18 cellular contexts compared by ENCODE assay signal in genomic region chr2:197414515-197414914, GRCh38. TPM values are rescaled to one million over a fixed set of nuclear protein-coding genes. Genes with fewer than 3 reads are reported as not detected.
DNase-seq lines count a peak whose midpoint lies in the region; ATAC-seq, FAIRE-seq and TF ChIP-seq lines count a peak whose summit lies in the region.
"Had no signal": no experiment of that assay in that cellular context is flagged by ENCODE, and none has a peak within 500 bp of the region (broad histone marks: within the 10 kb centered on the region; RNA-seq: fewer than 3 reads in every experiment).

No MANE protein-coding gene starts in this region.

- TF ChIP-seq EP300 in K562 (IDR thresholded peaks at IDR 0.05; ENCODE audit: low read length): no peak

- H3K4me1 Mint-ChIP-seq in activated CD4-positive, alpha-beta T cell treated with anti-CD3 and anti-CD28 coated beads, Interleukin-2, amount 10 ng/mL, durations not matched to agents 24 days and 14 days: peaks cover 2% of the 10 kb centered on the region
- peaks cover 13% of the 10 kb centered on the region for H3K4me1 Mint-ChIP-seq in CD8-positive, alpha-beta T cell (ENCODE audit: low read depth)
- H3K4me1 Mint-ChIP-seq in mesothelial cell of epicardium: no peaks in the 10 kb centered on the region

- H3K14ac ChIP-seq in trophoblast cell (ENCODE audit: low read length): no peak overlapping the region

- H2BK12ac ChIP-seq in trophoblast cell (ENCODE audit: low read length): no peak overlapping the region

- intact Hi-C loops in activated CD4-positive, alpha-beta T cell treated with anti-CD3 and anti-CD28 coated beads, Interleukin-2, amount 10 ng/mL, durations not matched to agents 24 days and 14 days (cut with micrococcal nuclease): loop anchor here (10.0 kb wide), 1 partner anchor 880 kb away; no protein-coding TSS in a partner anchor
- intact Hi-C loops in CD8-positive, alpha-beta T cell (cut with DNase I, micrococcal nuclease): no loop called here
- intact Hi-C loops in K562 (cut with micrococcal nuclease): no loop called here
- intact Hi-C loops in dorsolateral prefrontal cortex (cut with DNase I): no loop called here

- no peak overlapping the region for H2BK5ac ChIP-seq in trophoblast cell (ENCODE audit: low read depth, low read length, poor library complexity)

- 83% methylated on average over 2 of the region's 2 CpGs for WGBS in K562 (ENCODE audit: insufficient coverage, low coverage, missing lambda C conversion rate)
- WGBS in trophoblast cell (ENCODE audit: extremely low coverage, insufficient coverage, insufficient read length): no CpG with 5 or more reads among the region's 2 CpGs

- FAIRE-seq in K562 (lab: Jason Lieb, UNC): peak; percentile 29

- H3K9ac ChIP-seq in K562 (ENCODE audit: insufficient read depth in 1 of 2, low read depth in 2 of 2, low read length in 2 of 2) (no peak overlapping the region), trophoblast cell (ENCODE audit: low read length) (no peak overlapping the region)
- H3K9ac ChIP-seq: GM23248 had no signal

- no peaks in the 10 kb centered on the region for H4K20me1 ChIP-seq in K562 (replicated peaks; ENCODE audit: control insufficient read depth, insufficient read depth, low read length)

- H3K4me3 ChIP-seq in CD8-positive, alpha-beta T cell (ENCODE audit: low read depth, low read length): no peak overlapping the region
- H3K4me3 ChIP-seq in K562 (no peak overlapping the region), dorsolateral prefrontal cortex (no peak overlapping the region), trophoblast cell (ENCODE audit: low read depth, low read length) (no peak overlapping the region)
- H3K4me3 ChIP-seq: GM23248 had no signal

- H2AFZ ChIP-seq in K562 (ENCODE audit: low read depth, low read length) (no peak overlapping the region), trophoblast cell (ENCODE audit: insufficient read depth, low read length, poor library complexity) (no peak overlapping the region)
- H2AFZ ChIP-seq: GM23248 had no signal

- no peak overlapping the region for H3K4ac ChIP-seq in trophoblast cell (ENCODE audit: low read depth, low read length)

- no TSS peak for BruUV-seq in K562 (replicated peaks; lab: Mats Ljungman, UMichigan)

- no peak overlapping the region for H4K8ac ChIP-seq in trophoblast cell (ENCODE audit: low read depth, low read length)

- ATAC-seq in CD8-positive, alpha-beta T cell: no peak
- ATAC-seq in K562 (no peak), HG03097 (IDR thresholded peaks at IDR 0.05; ENCODE audit: low FRiP score, unreplicated experiment) (no peak)

- no peak overlapping the region for H3K18ac ChIP-seq in trophoblast cell (ENCODE audit: low read length)

- no peak for TF ChIP-seq RAD21 in K562 (CRISPR knock-in tag; conservative IDR thresholded peaks at IDR 0.05 in 1 of 2, IDR thresholded peaks at IDR 0.05 in 1 of 2)

- H3K36me3 ChIP-seq in CD8-positive, alpha-beta T cell (ENCODE audit: insufficient read depth, low read length): peaks cover 63% of the 10 kb centered on the region
- H3K36me3 ChIP-seq in K562 (ENCODE audit: control insufficient read depth, insufficient read depth, low read length) (peaks cover 83% of the 10 kb centered on the region), trophoblast cell (ENCODE audit: control insufficient read depth in 1 of 2, insufficient read depth in 2 of 2, low read length in 2 of 2) (peaks cover 47 to 61% of the 10 kb centered on the region in 2 experiments)

- no peaks in the 10 kb centered on the region for H3K9me3 Mint-ChIP-seq in activated CD4-positive, alpha-beta T cell treated with anti-CD3 and anti-CD28 coated beads, Interleukin-2, amount 10 ng/mL, durations not matched to agents 24 days and 14 days
- no peaks in the 10 kb centered on the region for H3K9me3 Mint-ChIP-seq in CD8-positive, alpha-beta T cell
- no peaks in the 10 kb centered on the region for H3K9me3 Mint-ChIP-seq in mesothelial cell of epicardium
- H3K9me3 Mint-ChIP-seq: CD4-positive, alpha-beta T cell had no signal

- no peaks in the 10 kb centered on the region for H3K27me3 ChIP-seq in CD8-positive, alpha-beta T cell (ENCODE audit: insufficient read depth, low read length)
- H3K27me3 ChIP-seq in K562 (ENCODE audit: control insufficient read depth in 2 of 2, insufficient read depth in 2 of 2, low read length in 2 of 2) (no peaks in the 10 kb centered on the region), dorsolateral prefrontal cortex (no peaks in the 10 kb centered on the region), trophoblast cell (ENCODE audit: insufficient read depth, low read length) (no peaks in the 10 kb centered on the region)
- H3K27me3 ChIP-seq: BE2C had no signal

- no peak overlapping the region for H3K23ac ChIP-seq in trophoblast cell (ENCODE audit: low read length)

- no peak overlapping the region for H2AK5ac ChIP-seq in trophoblast cell (ENCODE audit: low read length)

- H3K27ac ChIP-seq in CD8-positive, alpha-beta T cell (ENCODE audit: low read depth, low read length): no peak overlapping the region
- H3K27ac ChIP-seq in K562 (ENCODE audit: extremely low read depth, low read depth, low read length) (no peak overlapping the region), dorsolateral prefrontal cortex (no peak overlapping the region), trophoblast cell (ENCODE audit: low read depth, low read length) (no peak overlapping the region)
- H3K27ac ChIP-seq: GM23248 had no signal

- H3K9me1 ChIP-seq in K562 (ENCODE audit: control insufficient read depth, insufficient read depth, low read length): no peaks in the 10 kb centered on the region

- peaks cover 57% of the 10 kb centered on the region for H3K36me3 Mint-ChIP-seq in activated CD4-positive, alpha-beta T cell treated with anti-CD3 and anti-CD28 coated beads, Interleukin-2, amount 10 ng/mL, durations not matched to agents 24 days and 14 days (ENCODE audit: low read depth)
- peaks cover 75% of the 10 kb centered on the region for H3K36me3 Mint-ChIP-seq in CD8-positive, alpha-beta T cell
- peaks cover 50% of the 10 kb centered on the region for H3K36me3 Mint-ChIP-seq in mesothelial cell of epicardium

- H3K4me1 ChIP-seq in CD8-positive, alpha-beta T cell (ENCODE audit: insufficient read depth, low read length): no peaks in the 10 kb centered on the region
- H3K4me1 ChIP-seq in K562 (replicated peaks in 1 of 2; ENCODE audit: control insufficient read depth in 2 of 2, insufficient read depth in 2 of 2, low read length in 2 of 2) (no peaks in the 10 kb centered on the region), trophoblast cell (ENCODE audit: control insufficient read depth in 1 of 2, insufficient read depth in 2 of 2, low read length in 2 of 2) (no peaks in the 10 kb centered on the region)
- H3K4me1 ChIP-seq: BE2C had no signal

- H3K27ac Mint-ChIP-seq in activated CD4-positive, alpha-beta T cell treated with anti-CD3 and anti-CD28 coated beads, Interleukin-2, amount 10 ng/mL, durations not matched to agents 24 days and 14 days: peak overlapping the region; percentile 16
- H3K27ac Mint-ChIP-seq in CD8-positive, alpha-beta T cell: peak overlapping the region; percentile 0
- peak overlapping the region; percentile 59 for H3K27ac Mint-ChIP-seq in mesothelial cell of epicardium
- H3K27ac Mint-ChIP-seq: CD4-positive, alpha-beta T cell had no signal

- H4K91ac ChIP-seq in trophoblast cell (ENCODE audit: low read depth, low read length): no peak overlapping the region

- peaks cover 12% of the 10 kb centered on the region; the same call in 2 of the 3 replicates for H3K79me2 ChIP-seq in K562 (ENCODE audit: control insufficient read depth, insufficient read depth, low read length)
- H3K79me2 ChIP-seq in trophoblast cell (ENCODE audit: control insufficient read depth, insufficient read depth, low read length, poor library complexity): no peaks in the 10 kb centered on the region

- in situ Hi-C loops in K562 (cut with MboI): no loop called here

- no peak overlapping the region for H4K12ac ChIP-seq in trophoblast cell (ENCODE audit: low read depth, low read length)

- DNase-seq in activated CD4-positive, alpha-beta T cell treated with anti-CD3 and anti-CD28 coated beads, Interleukin-2, amount 10 ng/mL, durations not matched to agents 24 days and 14 days: no peak
- no peak for DNase-seq in activated CD4-positive, alpha-beta T cell treated with anti-CD3 and anti-CD28 coated beads for 48 hours
- no peak for DNase-seq in CD8-positive, alpha-beta T cell
- DNase-seq in K562 (ENCODE audit: extremely low read depth in 1 of 4, low spot score in 3 of 4) (no peak), mesothelial cell of epicardium (ENCODE audit: low spot score in 2 of 2, unreplicated experiment in 2 of 2) (no peak), dorsolateral prefrontal cortex (no peak), trophoblast cell (no peak)
- DNase-seq: BE2C; Calu3; CD4-positive, alpha-beta T cell; GF-D8; GM23248; HCEC 1CT; KBM-7; NCI-H1105 treated with DMSO at 0.1 percent for 48 hours; NCI-H1694 treated with DMSO at 0.1 percent for 48 hours; SHP77 had no signal

- no peak overlapping the region for H2BK120ac ChIP-seq in trophoblast cell (ENCODE audit: insufficient read depth, low read length, poor library complexity)

- CTCF ChIA-PET in CD8-positive, alpha-beta T cell (lab: Charles Lee): interaction anchor here (2.0 kb wide), 1 partner anchor 11 kb away, joined by 4 read pairs; no protein-coding TSS in a partner anchor
- CTCF ChIA-PET in K562 (lab: Yijun Ruan, JAX; ENCODE audit: low intra/inter-chr PET ratio): no interaction called here

- no peaks in the 10 kb centered on the region for H3K27me3 Mint-ChIP-seq in activated CD4-positive, alpha-beta T cell treated with anti-CD3 and anti-CD28 coated beads, Interleukin-2, amount 10 ng/mL, durations not matched to agents 24 days and 14 days
- H3K27me3 Mint-ChIP-seq in CD8-positive, alpha-beta T cell (ENCODE audit: low read depth): no peaks in the 10 kb centered on the region
- no peaks in the 10 kb centered on the region for H3K27me3 Mint-ChIP-seq in mesothelial cell of epicardium (ENCODE audit: low read depth)
- H3K27me3 Mint-ChIP-seq: CD4-positive, alpha-beta T cell had no signal

- no peak for TF ChIP-seq POLR2A in K562 (conservative IDR thresholded peaks at IDR 0.05)

- H3K79me1 ChIP-seq in trophoblast cell (ENCODE audit: low read length): no peaks in the 10 kb centered on the region

- no peaks in the 10 kb centered on the region for H3K9me3 ChIP-seq in CD8-positive, alpha-beta T cell (ENCODE audit: low read length)
- H3K9me3 ChIP-seq in K562 (replicated peaks; ENCODE audit: control insufficient read depth, insufficient read depth, low read depth, low read length) (no peaks in the 10 kb centered on the region), trophoblast cell (ENCODE audit: insufficient read depth, low read depth, low read length) (no peaks in the 10 kb centered on the region)
- H3K9me3 ChIP-seq: BE2C had no signal

- POLR2A ChIA-PET in CD8-positive, alpha-beta T cell (lab: Charles Lee): no interaction called here
- POLR2A ChIA-PET in K562 (lab: Yijun Ruan, JAX): interaction anchor here (0.7 to 1.3 kb wide), 2 partner anchors 35 to 85 kb away, joined by 3 to 4 read pairs; partner anchors contain the start of genes HSPD1 and HSPE1

- TF ChIP-seq CTCF in CD8-positive, alpha-beta T cell (IDR thresholded peaks at IDR 0.05): no peak
- no peak for TF ChIP-seq CTCF in K562 (IDR thresholded peaks at IDR 0.05 in 2 of 3, conservative IDR thresholded peaks at IDR 0.05 in 1 of 3; ENCODE audit: insufficient read depth in 2 of 3, low read depth in 1 of 3, low read length in 3 of 3)
- TF ChIP-seq CTCF in mesothelial cell of epicardium (IDR thresholded peaks at IDR 0.05; ENCODE audit: unreplicated experiment): no peak
- no peak for TF ChIP-seq CTCF in dorsolateral prefrontal cortex (IDR thresholded peaks at IDR 0.05 in 54 of 56, conservative IDR thresholded peaks at IDR 0.05 in 2 of 56; ENCODE audit: low read depth in 1 of 56, partially characterized antibody in 56 of 56)

- H3K4me2 ChIP-seq in K562 (ENCODE audit: insufficient read depth, low read length) (no peak overlapping the region), trophoblast cell (ENCODE audit: low read length) (no peak overlapping the region)

- H3K4me3 Mint-ChIP-seq in activated CD4-positive, alpha-beta T cell treated with anti-CD3 and anti-CD28 coated beads, Interleukin-2, amount 10 ng/mL, durations not matched to agents 24 days and 14 days: no peak overlapping the region
- H3K4me3 Mint-ChIP-seq in CD8-positive, alpha-beta T cell: no peak overlapping the region
- H3K4me3 Mint-ChIP-seq in mesothelial cell of epicardium: no peak overlapping the region
- H3K4me3 Mint-ChIP-seq: CD4-positive, alpha-beta T cell had no signal

RNA-seq across cellular contexts. Expression of gene SF3B1, which starts 20.3 kb away (rescaled TPM):
- total RNA-seq in activated CD4-positive, alpha-beta T cell treated with anti-CD3 and anti-CD28 coated beads, Interleukin-2, amount 10 ng/mL, durations not matched to agents 24 days and 14 days: 259 and 278 TPM in 2 replicates
- total RNA-seq in CD8-positive, alpha-beta T cell: 100 to 1,000 TPM; 525 to 526 TPM
- total RNA-seq in K562 (2011; cell fraction: chromatin; rRNA removed; ENCODE audit: low replicate concordance): 275 and 561 TPM in 2 replicates
- total RNA-seq in K562 (2011; cell fraction: nucleolus; rRNA removed): 81.5 and 115 TPM in 2 replicates
- 184 and 196 TPM in 2 replicates for total RNA-seq in K562 (2011; cell fraction: nucleoplasm; rRNA removed)
- total RNA-seq in K562 (2014; rRNA removed): 96.2 and 118 TPM in 2 replicates
- total RNA-seq in K562 (2014; rRNA removed; fragmentation: Illumina TruSeq; extraction: Trizol): 209 and 283 TPM in 2 replicates
- total RNA-seq in K562 (2015; rRNA removed; fragmentation: Illumina TruSeq; extraction: Trizol): 168 and 176 TPM in 2 replicates
- total RNA-seq in K562 (2021): 180 and 182 TPM in 2 replicates
- 340 and 377 TPM in 2 replicates for polyA plus RNA-seq in K562 (2011; rRNA removed)
- 104 and 199 TPM in 2 replicates for polyA plus RNA-seq in K562 (2011; cell fraction: cytosol; rRNA removed)
- 387 and 786 TPM in 2 replicates for polyA plus RNA-seq in K562 (2011; cell fraction: nucleus; rRNA removed)
- polyA plus RNA-seq in K562 (2012): 124 and 183 TPM in 2 replicates
- polyA plus RNA-seq in K562 (2014; fragmentation: Illumina TruSeq; extraction: Trizol): 238 and 243 TPM in 2 replicates
- polyA plus RNA-seq in K562 (2014; fragmentation: Nextera tagmentation; extraction: Ambion mirVana): 100 to 1,000 TPM; 125 to 177 TPM
- polyA plus RNA-seq in K562 (2014; rRNA removed): 144 and 145 TPM in 2 replicates
- polyA minus RNA-seq in K562 (2011; rRNA and poly(A)+ RNA removed): 859 and 924 TPM in 2 replicates
- polyA minus RNA-seq in K562 (2011; cell fraction: cytosol; rRNA and poly(A)+ RNA removed): 67.3 and 81.8 TPM in 2 replicates
- polyA minus RNA-seq in K562 (2011; cell fraction: nucleus; rRNA and poly(A)+ RNA removed): 130 and 336 TPM in 2 replicates
- 404 to 422 TPM (median 414 TPM) in 3 replicates for total RNA-seq in mesothelial cell of epicardium
- total RNA-seq in dorsolateral prefrontal cortex: 100 to 1,000 TPM; 151 to 275 (median 208) TPM
- 250 and 256 TPM in 2 replicates for polyA plus RNA-seq in trophoblast cell (2013)

RNA-seq across cellular contexts. Expression of gene COQ10B, which starts 38.8 kb away (rescaled TPM):
- total RNA-seq in activated CD4-positive, alpha-beta T cell treated with anti-CD3 and anti-CD28 coated beads, Interleukin-2, amount 10 ng/mL, durations not matched to agents 24 days and 14 days: 20.1 TPM in 2 replicates
- 10 to 100 TPM; 66.9 to 67.6 TPM for total RNA-seq in CD8-positive, alpha-beta T cell
- total RNA-seq in K562 (2011; cell fraction: chromatin; rRNA removed; ENCODE audit: low replicate concordance): 8.4 and 11.7 TPM in 2 replicates
- total RNA-seq in K562 (2011; cell fraction: nucleolus; rRNA removed): 7.0 and 9.7 TPM in 2 replicates
- 10.8 and 22.4 TPM in 2 replicates for total RNA-seq in K562 (2011; cell fraction: nucleoplasm; rRNA removed)
- total RNA-seq in K562 (2014; rRNA removed) (6.9 and 7.6 TPM in 2 replicates), K562 (2014; rRNA removed; fragmentation: Illumina TruSeq; extraction: Trizol) (13.1 and 15.9 TPM in 2 replicates), K562 (2015; rRNA removed; fragmentation: Illumina TruSeq; extraction: Trizol) (10.8 and 11.1 TPM in 2 replicates), K562 (2021) (8.5 and 9.8 TPM in 2 replicates), mesothelial cell of epicardium (14.6 to 15.9 TPM (median 15.3 TPM) in 3 replicates), dorsolateral prefrontal cortex (10 to 100 TPM; 13.4 to 37.1 (median 27.3) TPM)
- polyA plus RNA-seq in K562 (2011; rRNA removed) (1.8 and 3.1 TPM in 2 replicates), K562 (2014; fragmentation: Illumina TruSeq; extraction: Trizol) (8.8 and 9.7 TPM in 2 replicates), K562 (2014; fragmentation: Nextera tagmentation; extraction: Ambion mirVana) (1 to 10 TPM; 7.2 to 7.7 TPM), K562 (2014; rRNA removed) (7.1 and 9.3 TPM in 2 replicates)
- polyA plus RNA-seq in K562 (2011; cell fraction: cytosol; rRNA removed): 0.86 and 1.4 TPM in 2 replicates
- 1.5 and 1.9 TPM in 2 replicates for polyA plus RNA-seq in K562 (2011; cell fraction: nucleus; rRNA removed)
- 6.8 and 10.0 TPM in 2 replicates for polyA plus RNA-seq in K562 (2012)
- 4.2 and 4.7 TPM in 2 replicates for polyA minus RNA-seq in K562 (2011; rRNA and poly(A)+ RNA removed)
- 1.1 and 1.7 TPM in 2 replicates for polyA minus RNA-seq in K562 (2011; cell fraction: cytosol; rRNA and poly(A)+ RNA removed)
- 5.7 and 8.9 TPM in 2 replicates for polyA minus RNA-seq in K562 (2011; cell fraction: nucleus; rRNA and poly(A)+ RNA removed)
- polyA plus RNA-seq in trophoblast cell (2013): 26.1 and 26.3 TPM in 2 replicates

Comparison
In these comparisons a context has a peak if more than half of its experiments do, and no peak if none do; other contexts are left out.
1. H3K27ac Mint-ChIP-seq: peak in every context shown above with its lines; median percentile 59 in mesothelial cell of epicardium; 16 in activated CD4-positive, alpha-beta T cell treated with anti-CD3 and anti-CD28 coated beads, Interleukin-2, amount 10 ng/mL, durations not matched to agents 24 days and 14 days; 0 in CD8-positive, alpha-beta T cell.